24 cellular contexts compared by ENCODE assay signal in the genomic region with DNA sequence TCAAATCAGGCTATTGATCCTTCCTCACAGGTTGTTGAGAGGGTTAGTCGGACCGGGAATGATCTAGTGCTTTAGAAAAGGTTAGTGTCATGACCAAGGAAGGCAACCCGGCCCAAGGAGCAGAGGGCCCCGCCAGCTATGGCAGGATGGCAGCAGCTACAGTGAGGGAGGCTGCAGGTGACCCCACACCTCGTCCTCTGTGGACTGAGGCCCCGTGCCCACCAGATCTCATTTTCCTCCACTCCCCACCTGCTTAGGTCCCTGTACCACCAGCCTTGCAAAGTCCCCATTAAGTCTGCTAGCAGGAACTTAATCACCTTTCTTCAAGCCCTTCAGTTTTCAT.
DNase-seq lines count a peak whose midpoint lies in the region; TF ChIP-seq lines count a peak whose summit lies in the region.
"Had no signal": no experiment of that assay in that cellular context is flagged by ENCODE, and none has a peak within 500 bp of the region (broad histone marks: within the 10 kb centered on the region; RNA-seq: fewer than 3 reads in every experiment).

No MANE protein-coding gene starts in this region.

- H3K9me3 Mint-ChIP-seq in activated CD4-positive, alpha-beta memory T cell treated with anti-CD3 and anti-CD28 coated beads for 36 hours, result no peaks in the 10 kb centered on the region
- H3K9me3 Mint-ChIP-seq in activated CD4-positive, alpha-beta memory T cell treated with anti-CD3 and anti-CD28 coated beads, Interleukin-2, amount 10 ng/mL, durations not matched to agents 7 days and 5 days, result no peaks in the 10 kb centered on the region
- H3K9me3 Mint-ChIP-seq: activated T-cell treated with anti-CD3 and anti-CD28 coated beads, Interleukin-2, amount 50 U/mL, for 4 hours; GM23338; T-helper 1 cell treated with Interleukin-12 subunit alpha and Interleukin-12 subunit beta and Interleukin-4 antibody, amounts not matched to agents 30 μg/mL and 1 μg/mL, for 36 hours had no signal

- H3K4me1 ChIP-seq in OCI-LY1 (ENCODE audit: insufficient read depth, low read length, severe bottlenecking), result peaks cover 31% of the 10 kb centered on the region
- H3K4me1 ChIP-seq in skeletal muscle satellite cell (ENCODE audit: control insufficient read depth, insufficient read depth, low read length), result peaks cover 36% of the 10 kb centered on the region
- H3K4me1 ChIP-seq: breast epithelium, colonic mucosa, heart right ventricle, vagina had no signal

- no peaks in the 10 kb centered on the region for H3K79me2 ChIP-seq in OCI-LY1 (ENCODE audit: insufficient read depth, low read length)

- H3K4me2 ChIP-seq in OCI-LY1 (ENCODE audit: low read length) (peak overlapping the region; percentile 31; the same call in 1 of the 2 replicates), skeletal muscle satellite cell (ENCODE audit: low read length) (peak overlapping the region; percentile 69)
- H3K4me2 ChIP-seq: GM23338 had no signal

- H3K27me3 Mint-ChIP-seq in activated CD4-positive, alpha-beta memory T cell treated with anti-CD3 and anti-CD28 coated beads for 36 hours, result no peaks in the 10 kb centered on the region
- no peaks in the 10 kb centered on the region for H3K27me3 Mint-ChIP-seq in activated CD4-positive, alpha-beta memory T cell treated with anti-CD3 and anti-CD28 coated beads, Interleukin-2, amount 10 ng/mL, durations not matched to agents 7 days and 5 days
- H3K27me3 Mint-ChIP-seq: progenitor cell of endocrine pancreas had no signal

- POLR2A ChIA-PET in activated CD4-positive, alpha-beta memory T cell treated with anti-CD3 and anti-CD28 coated beads for 36 hours (lab: Charles Lee), result no interaction called here
- POLR2A ChIA-PET in activated CD4-positive, alpha-beta memory T cell treated with anti-CD3 and anti-CD28 coated beads, Interleukin-2, amount 10 ng/mL, durations not matched to agents 7 days and 5 days (lab: Charles Lee), result no interaction called here

- DNase-seq in activated CD4-positive, alpha-beta memory T cell treated with anti-CD3 and anti-CD28 coated beads for 36 hours, result no peak
- DNase-seq in activated CD4-positive, alpha-beta memory T cell treated with anti-CD3 and anti-CD28 coated beads, Interleukin-2, amount 10 ng/mL, durations not matched to agents 7 days and 5 days, result no peak
- DNase-seq in caudate nucleus (lab: John Stamatoyannopoulos, UW) (no peak), hypothalamus (lab: John Stamatoyannopoulos, UW) (no peak), DMS53 (lab: John Stamatoyannopoulos, UW) (no peak), NK-92 (lab: John Stamatoyannopoulos, UW; ENCODE audit: unreplicated experiment) (no peak)
- DNase-seq: activated naive CD4-positive, alpha-beta T cell treated with Interleukin-2 at 50 U/mL for 16 hours; activated T-cell treated with anti-CD3 and anti-CD28 coated beads, Interleukin-2, amount 50 U/mL, for 4 hours; colonic mucosa; effector memory CD4-positive, alpha-beta T cell; heart right ventricle; NCI-H1105; NCI-H187 treated with DMSO at 0.1 percent for 48 hours; stimulated activated CD4-positive, alpha-beta T cell treated with anti-CD3 and anti-CD28 coated beads, Interleukin-15, amount 100 ng/mL, for 24 hours; stimulated activated naive CD4-positive, alpha-beta T cell treated with Interleukin-2 at 50 U/mL for 16 hours; testis had no signal

- peaks cover 15% of the 10 kb centered on the region for H3K36me3 Mint-ChIP-seq in activated CD4-positive, alpha-beta memory T cell treated with anti-CD3 and anti-CD28 coated beads for 36 hours
- H3K36me3 Mint-ChIP-seq in activated CD4-positive, alpha-beta memory T cell treated with anti-CD3 and anti-CD28 coated beads, Interleukin-2, amount 10 ng/mL, durations not matched to agents 7 days and 5 days (ENCODE audit: low read depth), result peaks cover 29% of the 10 kb centered on the region

- H3K4me3 ChIP-seq in OCI-LY1 (ENCODE audit: low read depth, low read length, poor library complexity, severe bottlenecking), result no peak overlapping the region
- H3K4me3 ChIP-seq in skeletal muscle satellite cell (ENCODE audit: low read length), result peak overlapping the region; percentile 48
- H3K4me3 ChIP-seq: breast epithelium, colonic mucosa, GM23338, heart right ventricle, testis, vagina had no signal

- H3F3A ChIP-seq in OCI-LY1 (ENCODE audit: insufficient read depth, low read length), result no peaks in the 10 kb centered on the region

- no peaks in the 10 kb centered on the region for H3K9me3 ChIP-seq in OCI-LY1 (ENCODE audit: low read length)
- H3K9me3 ChIP-seq in skeletal muscle satellite cell (replicated peaks; ENCODE audit: low read length), result peaks cover 5% of the 10 kb centered on the region
- H3K9me3 ChIP-seq: breast epithelium, colonic mucosa, heart right ventricle, testis, vagina had no signal

- CTCF ChIA-PET in activated CD4-positive, alpha-beta memory T cell treated with anti-CD3 and anti-CD28 coated beads for 36 hours (lab: Charles Lee), result no interaction called here
- CTCF ChIA-PET in activated CD4-positive, alpha-beta memory T cell treated with anti-CD3 and anti-CD28 coated beads, Interleukin-2, amount 10 ng/mL, durations not matched to agents 7 days and 5 days (lab: Charles Lee), result interaction anchor here (1.1 kb wide), 1 partner anchor 11 kb away, joined by 3 read pairs; no protein-coding TSS in a partner anchor

- no peak overlapping the region for H2AFZ ChIP-seq in OCI-LY1 (ENCODE audit: low read length)
- H2AFZ ChIP-seq: GM23338 had no signal

- peaks cover 81% of the 10 kb centered on the region for H3K36me3 ChIP-seq in OCI-LY1 (ENCODE audit: insufficient read depth, low read length)
- no peaks in the 10 kb centered on the region for H3K36me3 ChIP-seq in skeletal muscle satellite cell (ENCODE audit: insufficient read depth, low read length)
- H3K36me3 ChIP-seq: breast epithelium, colonic mucosa, vagina had no signal

- intact Hi-C loops in activated CD4-positive, alpha-beta memory T cell treated with anti-CD3 and anti-CD28 coated beads for 36 hours (cut with micrococcal nuclease), result no loop called here

- no peaks in the 10 kb centered on the region for H4K20me1 ChIP-seq in OCI-LY1 (ENCODE audit: insufficient read depth, low read length)

- H3K9me2 ChIP-seq in OCI-LY1 (ENCODE audit: low read depth, low read length), result no peaks in the 10 kb centered on the region

- no peak overlapping the region for H3K4me3 Mint-ChIP-seq in activated CD4-positive, alpha-beta memory T cell treated with anti-CD3 and anti-CD28 coated beads for 36 hours
- H3K4me3 Mint-ChIP-seq in activated CD4-positive, alpha-beta memory T cell treated with anti-CD3 and anti-CD28 coated beads, Interleukin-2, amount 10 ng/mL, durations not matched to agents 7 days and 5 days, result no peak overlapping the region
- H3K4me3 Mint-ChIP-seq: activated T-cell treated with anti-CD3 and anti-CD28 coated beads, Interleukin-2, amount 50 U/mL, for 4 hours; GM23338; T-helper 1 cell treated with Interleukin-12 subunit alpha and Interleukin-12 subunit beta and Interleukin-4 antibody, amounts not matched to agents 30 μg/mL and 1 μg/mL, for 36 hours had no signal

- TF ChIP-seq CTCF in OCI-LY1 (IDR thresholded peaks at IDR 0.05; ENCODE audit: low read length), result no peak

- H3K27me3 ChIP-seq in OCI-LY1 (ENCODE audit: insufficient read depth, low read length) (no peaks in the 10 kb centered on the region), skeletal muscle satellite cell (ENCODE audit: control insufficient read depth, insufficient read depth, low read length) (no peaks in the 10 kb centered on the region)
- H3K27me3 ChIP-seq: breast epithelium, colonic mucosa, heart right ventricle, testis, vagina had no signal

- H3K27ac ChIP-seq in OCI-LY1 (ENCODE audit: low read depth, low read length, poor library complexity, severe bottlenecking) (peak overlapping the region; percentile 75), caudate nucleus (ENCODE audit: low read depth, low read length) (peak overlapping the region; percentile 40)
- H3K27ac ChIP-seq: 22Rv1, breast epithelium, colonic mucosa, heart right ventricle, testis, vagina had no signal

- H3K4me1 Mint-ChIP-seq in activated CD4-positive, alpha-beta memory T cell treated with anti-CD3 and anti-CD28 coated beads for 36 hours (ENCODE audit: low read depth), result peaks cover 4% of the 10 kb centered on the region
- H3K4me1 Mint-ChIP-seq in activated CD4-positive, alpha-beta memory T cell treated with anti-CD3 and anti-CD28 coated beads, Interleukin-2, amount 10 ng/mL, durations not matched to agents 7 days and 5 days, result peaks cover 6% of the 10 kb centered on the region

- H3K27ac Mint-ChIP-seq in activated CD4-positive, alpha-beta memory T cell treated with anti-CD3 and anti-CD28 coated beads for 36 hours, result peak overlapping the region; percentile 44
- no peak overlapping the region for H3K27ac Mint-ChIP-seq in activated CD4-positive, alpha-beta memory T cell treated with anti-CD3 and anti-CD28 coated beads, Interleukin-2, amount 10 ng/mL, durations not matched to agents 7 days and 5 days
- H3K27ac Mint-ChIP-seq: T-helper 1 cell treated with Interleukin-12 subunit alpha and Interleukin-12 subunit beta and Interleukin-4 antibody, amounts not matched to agents 30 μg/mL and 1 μg/mL, for 36 hours had no signal

- peak overlapping the region; percentile 2; the same call in 1 of the 2 replicates for H3K9ac ChIP-seq in OCI-LY1 (ENCODE audit: low read length)
- peak overlapping the region; percentile 42 for H3K9ac ChIP-seq in skeletal muscle satellite cell (ENCODE audit: low read depth, low read length)
